ENCODE assay signal across 20 cellular contexts in genomic region chr18:60044290-60045006, GRCh38.
DNase-seq lines count a peak whose midpoint lies in the region; ATAC-seq, FAIRE-seq and TF ChIP-seq lines count a peak whose summit lies in the region.
"Had no signal": no experiment of that assay in that cellular context is flagged by ENCODE, and none has a peak within 500 bp of the region (broad histone marks: within the 10 kb centered on the region; RNA-seq: fewer than 3 reads in every experiment).

No MANE protein-coding gene starts in this region.

- no peak overlapping the region for H2BK12ac ChIP-seq in trophoblast cell (ENCODE audit: low read length)

- H3K18ac ChIP-seq in trophoblast cell (ENCODE audit: low read length) = no peak overlapping the region

- FAIRE-seq in H54 (lab: Jason Lieb, UNC) (peak; percentile 55), pancreas (lab: Jason Lieb, UNC) (no peak)
- FAIRE-seq: colon, G401.6, GM18507, islet of Langerhans, TTC549 had no signal

- peak; percentile 66 to 98 for TF ChIP-seq EP300 in SK-N-SH (IDR thresholded peaks at IDR 0.05; ENCODE audit: borderline replicate concordance in 1 of 2, low read depth in 1 of 2, low read length in 1 of 2)

- no peak overlapping the region for H3K23ac ChIP-seq in trophoblast cell (ENCODE audit: low read length)

- no peaks in the 10 kb centered on the region for H3K79me2 ChIP-seq in ACC112 (ENCODE audit: control insufficient read depth, insufficient read depth, low read length, unreplicated experiment)
- H3K79me2 ChIP-seq in SK-N-SH (ENCODE audit: insufficient read depth) = no peaks in the 10 kb centered on the region
- H3K79me2 ChIP-seq in trophoblast cell (ENCODE audit: control insufficient read depth, insufficient read depth, low read length, poor library complexity) = no peaks in the 10 kb centered on the region

- no peak overlapping the region for H3K14ac ChIP-seq in trophoblast cell (ENCODE audit: low read length)

- H3K27ac ChIP-seq in ACC112 (ENCODE audit: low read depth, low read length) (peak overlapping the region; percentile 59; the same call in 1 of the 2 replicates), SK-N-SH (ENCODE audit: low read depth in 2 of 2, low read length in 1 of 2) (peak overlapping the region; percentile 65 to 84; a peak in 3 of 4 replicates), pancreas (no peak overlapping the region), trophoblast cell (ENCODE audit: low read depth, low read length) (no peak overlapping the region)

- H4K20me1 ChIP-seq in SK-N-SH (ENCODE audit: insufficient read depth) = no peaks in the 10 kb centered on the region

- no peak overlapping the region for H2BK5ac ChIP-seq in trophoblast cell (ENCODE audit: low read depth, low read length, poor library complexity)

- H2AK5ac ChIP-seq in trophoblast cell (ENCODE audit: low read length) = no peak overlapping the region

- H3K9me2 ChIP-seq in SK-N-SH = no peaks in the 10 kb centered on the region

- H3K9ac ChIP-seq in SK-N-SH = no peak overlapping the region
- H3K9ac ChIP-seq in trophoblast cell (ENCODE audit: low read length) = no peak overlapping the region

- no peaks in the 10 kb centered on the region for H3K9me3 ChIP-seq in SK-N-SH
- no peaks in the 10 kb centered on the region for H3K9me3 ChIP-seq in BE2C
- no peaks in the 10 kb centered on the region for H3K9me3 ChIP-seq in pancreas
- no peaks in the 10 kb centered on the region for H3K9me3 ChIP-seq in trophoblast cell (ENCODE audit: insufficient read depth, low read depth, low read length)

- H3K4me2 ChIP-seq in SK-N-SH (peak overlapping the region; percentile 34), trophoblast cell (ENCODE audit: low read length) (no peak overlapping the region)

- TF ChIP-seq CTCF in SK-N-SH (IDR thresholded peaks at IDR 0.05) = no peak
- TF ChIP-seq CTCF in fibroblast of the aortic adventitia (IDR thresholded peaks at IDR 0.05; ENCODE audit: insufficient read depth, low read length) = no peak
- no peak for TF ChIP-seq CTCF in BE2C (IDR thresholded peaks at IDR 0.05; ENCODE audit: low read depth, low read length)
- TF ChIP-seq CTCF in pancreas (IDR thresholded peaks at IDR 0.05) = no peak

- no peak for TF ChIP-seq POLR2A in H54 (IDR thresholded peaks at IDR 0.05; ENCODE audit: low read depth, low read length)

- H3K36me3 ChIP-seq in ACC112 (ENCODE audit: insufficient read depth, low read length) = 0 out of 2 replicates have a peak, but pooled peaks cover 6% of the 10 kb centered on the region
- no peaks in the 10 kb centered on the region for H3K36me3 ChIP-seq in SK-N-SH (replicated peaks in 1 of 2; ENCODE audit: control insufficient read depth in 1 of 2, insufficient read depth in 2 of 2, low read length in 1 of 2)
- H3K36me3 ChIP-seq in BE2C = no peaks in the 10 kb centered on the region
- H3K36me3 ChIP-seq in pancreas = no peaks in the 10 kb centered on the region
- H3K36me3 ChIP-seq in trophoblast cell (ENCODE audit: control insufficient read depth in 1 of 2, insufficient read depth in 2 of 2, low read length in 2 of 2) = no peaks in the 10 kb centered on the region

- H4K12ac ChIP-seq in trophoblast cell (ENCODE audit: low read depth, low read length) = no peak overlapping the region

- H3K27me3 ChIP-seq in ACC112 (ENCODE audit: insufficient read depth, low read length) (no peaks in the 10 kb centered on the region), SK-N-SH (ENCODE audit: insufficient read depth) (no peaks in the 10 kb centered on the region), BE2C (no peaks in the 10 kb centered on the region), pancreas (no peaks in the 10 kb centered on the region), trophoblast cell (ENCODE audit: insufficient read depth, low read length) (no peaks in the 10 kb centered on the region)

- DNase-seq in H54 (ENCODE audit: insufficient read length, low spot score) (no peak), SK-N-SH (no peak), fibroblast of the aortic adventitia (ENCODE audit: low read depth) (peak; percentile 69), BE2C (no peak), pancreas (no peak), hypothalamus (lab: John Stamatoyannopoulos, UW) (no peak), trophoblast cell (no peak)
- DNase-seq: activated naive CD4-positive, alpha-beta T cell treated with anti-CD3 and anti-CD28 coated beads, Interleukin-2, amount 10 ng/mL, durations not matched to agents 7 days and 5 days; C1 segment of cervical spinal cord; foreskin melanocyte; NCI-H1694 treated with DMSO at 0.1 percent for 48 hours; NCI-H774; posterior cingulate gyrus; SIG-M5 had no signal

- no peak overlapping the region for H2BK120ac ChIP-seq in trophoblast cell (ENCODE audit: insufficient read depth, low read length, poor library complexity)

- H2AFZ ChIP-seq in ACC112 (ENCODE audit: low read length, unreplicated experiment) (peak overlapping the region; percentile 73), SK-N-SH (ENCODE audit: low read depth) (no peak overlapping the region), trophoblast cell (ENCODE audit: insufficient read depth, low read length, poor library complexity) (no peak overlapping the region)

- peaks cover 28% of the 10 kb centered on the region for H3F3A ChIP-seq in SK-N-SH (replicated peaks; ENCODE audit: insufficient read depth)

- no peak overlapping the region for H3K4ac ChIP-seq in trophoblast cell (ENCODE audit: low read depth, low read length)

- POLR2A ChIA-PET in SK-N-SH (lab: Yijun Ruan, JAX) = no interaction called here

- TF ChIP-seq RAD21 in SK-N-SH (IDR thresholded peaks at IDR 0.05; ENCODE audit: low read length) = no peak

- CTCF ChIA-PET in SK-N-SH (lab: Yijun Ruan, JAX) = no interaction called here

- no peak overlapping the region for H4K91ac ChIP-seq in trophoblast cell (ENCODE audit: low read depth, low read length)

- intact Hi-C loops in pancreas (cut with DNase I) = no loop called here

- H3K4me1 ChIP-seq in ACC112 (ENCODE audit: control insufficient read depth, insufficient read depth, low read length, unreplicated experiment) = peaks cover 22% of the 10 kb centered on the region
- H3K4me1 ChIP-seq in SK-N-SH (ENCODE audit: control insufficient read depth in 1 of 2, insufficient read depth in 2 of 2, low read depth in 1 of 2, low read length in 1 of 2) = peaks cover 0 to 24% of the 10 kb centered on the region in 2 experiments; a peak in 1 of 4 replicates
- H3K4me1 ChIP-seq in BE2C = no peaks in the 10 kb centered on the region
- H3K4me1 ChIP-seq in pancreas = no peaks in the 10 kb centered on the region
- H3K4me1 ChIP-seq in trophoblast cell (ENCODE audit: control insufficient read depth in 1 of 2, insufficient read depth in 2 of 2, low read length in 2 of 2) = no peaks in the 10 kb centered on the region

- H4K8ac ChIP-seq in trophoblast cell (ENCODE audit: low read depth, low read length) = no peak overlapping the region

- no peaks in the 10 kb centered on the region for H3K79me1 ChIP-seq in trophoblast cell (ENCODE audit: low read length)

- H3K4me3 ChIP-seq in ACC112 (ENCODE audit: low read depth, low read length) = peak overlapping the region; percentile 24; the same call in 1 of the 2 replicates
- H3K4me3 ChIP-seq in SK-N-SH (ENCODE audit: low read depth in 2 of 2, low read length in 1 of 2) = no peak overlapping the region
- no peak overlapping the region for H3K4me3 ChIP-seq in fibroblast of the aortic adventitia (ENCODE audit: low read depth, low read length)
- H3K4me3 ChIP-seq in BE2C (ENCODE audit: low read depth, low read length) = no peak overlapping the region
- no peak overlapping the region for H3K4me3 ChIP-seq in pancreas
- no peak overlapping the region for H3K4me3 ChIP-seq in trophoblast cell (ENCODE audit: low read depth, low read length)

- no peak for ATAC-seq in pancreas

- 25% methylated on average over 2 of the region's 2 CpGs for WGBS in SK-N-SH (ENCODE audit: low lambda C conversion rate)
- WGBS in pancreas, 2 donors = 68 to 76% methylated on average over 2 of the region's 2 CpGs
- no CpG with 5 or more reads among the region's 2 CpGs for WGBS in trophoblast cell (ENCODE audit: extremely low coverage, insufficient coverage, insufficient read length)

TF ChIP-seq in SK-N-SH, 30 proteins besides CTCF, POLR2A, EP300 and RAD21 (continues in another document):
- TF ChIP-seq, protein P1, sequence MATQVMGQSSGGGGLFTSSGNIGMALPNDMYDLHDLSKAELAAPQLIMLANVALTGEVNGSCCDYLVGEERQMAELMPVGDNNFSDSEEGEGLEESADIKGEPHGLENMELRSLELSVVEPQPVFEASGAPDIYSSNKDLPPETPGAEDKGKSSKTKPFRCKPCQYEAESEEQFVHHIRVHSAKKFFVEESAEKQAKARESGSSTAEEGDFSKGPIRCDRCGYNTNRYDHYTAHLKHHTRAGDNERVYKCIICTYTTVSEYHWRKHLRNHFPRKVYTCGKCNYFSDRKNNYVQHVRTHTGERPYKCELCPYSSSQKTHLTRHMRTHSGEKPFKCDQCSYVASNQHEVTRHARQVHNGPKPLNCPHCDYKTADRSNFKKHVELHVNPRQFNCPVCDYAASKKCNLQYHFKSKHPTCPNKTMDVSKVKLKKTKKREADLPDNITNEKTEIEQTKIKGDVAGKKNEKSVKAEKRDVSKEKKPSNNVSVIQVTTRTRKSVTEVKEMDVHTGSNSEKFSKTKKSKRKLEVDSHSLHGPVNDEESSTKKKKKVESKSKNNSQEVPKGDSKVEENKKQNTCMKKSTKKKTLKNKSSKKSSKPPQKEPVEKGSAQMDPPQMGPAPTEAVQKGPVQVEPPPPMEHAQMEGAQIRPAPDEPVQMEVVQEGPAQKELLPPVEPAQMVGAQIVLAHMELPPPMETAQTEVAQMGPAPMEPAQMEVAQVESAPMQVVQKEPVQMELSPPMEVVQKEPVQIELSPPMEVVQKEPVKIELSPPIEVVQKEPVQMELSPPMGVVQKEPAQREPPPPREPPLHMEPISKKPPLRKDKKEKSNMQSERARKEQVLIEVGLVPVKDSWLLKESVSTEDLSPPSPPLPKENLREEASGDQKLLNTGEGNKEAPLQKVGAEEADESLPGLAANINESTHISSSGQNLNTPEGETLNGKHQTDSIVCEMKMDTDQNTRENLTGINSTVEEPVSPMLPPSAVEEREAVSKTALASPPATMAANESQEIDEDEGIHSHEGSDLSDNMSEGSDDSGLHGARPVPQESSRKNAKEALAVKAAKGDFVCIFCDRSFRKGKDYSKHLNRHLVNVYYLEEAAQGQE (IDR thresholded peaks at IDR 0.05; ENCODE audit: low read depth, low read length) = no peak
- TF ChIP-seq, protein P2, sequence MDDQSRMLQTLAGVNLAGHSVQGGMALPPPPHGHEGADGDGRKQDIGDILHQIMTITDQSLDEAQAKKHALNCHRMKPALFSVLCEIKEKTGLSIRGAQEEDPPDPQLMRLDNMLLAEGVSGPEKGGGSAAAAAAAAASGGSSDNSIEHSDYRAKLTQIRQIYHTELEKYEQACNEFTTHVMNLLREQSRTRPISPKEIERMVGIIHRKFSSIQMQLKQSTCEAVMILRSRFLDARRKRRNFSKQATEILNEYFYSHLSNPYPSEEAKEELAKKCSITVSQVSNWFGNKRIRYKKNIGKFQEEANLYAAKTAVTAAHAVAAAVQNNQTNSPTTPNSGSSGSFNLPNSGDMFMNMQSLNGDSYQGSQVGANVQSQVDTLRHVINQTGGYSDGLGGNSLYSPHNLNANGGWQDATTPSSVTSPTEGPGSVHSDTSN (IDR thresholded peaks at IDR 0.05) = peak; percentile 95
- TF ChIP-seq TAF1 (IDR thresholded peaks at IDR 0.05; ENCODE audit: borderline replicate concordance, low read depth, low read length) = no peak
- TF ChIP-seq RFX5 (IDR thresholded peaks at IDR 0.05; ENCODE audit: low read length) = no peak

Comparison
In these comparisons a context has a peak if more than half of its experiments do, and no peak if none do; other contexts are left out.
1. H3K27ac ChIP-seq: peak in ACC112 (single experiment) and SK-N-SH (2 of 2); none in pancreas (0 of 4) and trophoblast cell (single experiment).